In genomic region chr2:136112949-136113766, GRCh38 we compare ENCODE assay signal across 13 cellular contexts. TPM values are rescaled to one million over a fixed set of nuclear protein-coding genes. Genes with fewer than 3 reads are reported as not detected.
A peak's percentile ranks its signal among the peaks of the same experiment; 100 is the strongest.
DNase-seq lines count a peak whose midpoint lies in the region; ATAC-seq and TF ChIP-seq lines count a peak whose summit lies in the region.
"Had no signal": no experiment of that assay in that cellular context is flagged by ENCODE, and none has a peak within 500 bp of the region (broad histone marks: within the 10 kb centered on the region; RNA-seq: fewer than 3 reads in every experiment).

No MANE protein-coding gene starts in this region.

- no peak for TF ChIP-seq POLR2A in NB4 (IDR thresholded peaks at IDR 0.05; ENCODE audit: extremely low read depth, insufficient read length)

- H3K27me3 ChIP-seq in H7 (ENCODE audit: control insufficient read depth, insufficient read depth, low read length) = peaks cover 34% of the 10 kb centered on the region

- no peaks in the 10 kb centered on the region for H3K9me3 Mint-ChIP-seq in activated CD8-positive, alpha-beta T cell treated with anti-CD3 and anti-CD28 coated beads for 36 hours
- H3K9me3 Mint-ChIP-seq in neural crest cell = no peaks in the 10 kb centered on the region

- intact Hi-C loops in activated CD8-positive, alpha-beta T cell treated with anti-CD3 and anti-CD28 coated beads for 36 hours (cut with micrococcal nuclease) = no loop called here

- CTCF ChIA-PET in activated CD8-positive, alpha-beta T cell treated with anti-CD3 and anti-CD28 coated beads for 36 hours (lab: Charles Lee) = interaction anchor here (1.2 to 1.3 kb wide), 2 partner anchors 27 to 271 kb away, joined by 4 read pairs; no protein-coding TSS in a partner anchor

- no peak for TF ChIP-seq CTCF in NB4 (IDR thresholded peaks at IDR 0.05; ENCODE audit: low read depth, low read length)
- TF ChIP-seq CTCF in activated CD8-positive, alpha-beta T cell treated with anti-CD3 and anti-CD28 coated beads for 36 hours (IDR thresholded peaks at IDR 0.05) = no peak
- TF ChIP-seq CTCF in neural crest cell (conservative IDR thresholded peaks at IDR 0.05) = no peak

- peak overlapping the region; percentile 91 for H3K4me3 ChIP-seq in NB4 (ENCODE audit: low read depth, low read length)
- no peak overlapping the region for H3K4me3 ChIP-seq in H7 (ENCODE audit: insufficient read depth, low read depth, low read length)

- no peaks in the 10 kb centered on the region for H3K27me3 Mint-ChIP-seq in activated CD8-positive, alpha-beta T cell treated with anti-CD3 and anti-CD28 coated beads for 36 hours
- peaks cover 11% of the 10 kb centered on the region for H3K27me3 Mint-ChIP-seq in neural crest cell (ENCODE audit: low read depth)

- no peaks in the 10 kb centered on the region for H3K36me3 ChIP-seq in H7 (replicated peaks; ENCODE audit: control insufficient read depth, insufficient read depth, low read length)

- H3K27ac Mint-ChIP-seq in activated CD8-positive, alpha-beta T cell treated with anti-CD3 and anti-CD28 coated beads for 36 hours = no peak overlapping the region
- no peak overlapping the region for H3K27ac Mint-ChIP-seq in neural crest cell (ENCODE audit: unreplicated experiment)

- POLR2A ChIA-PET in activated CD8-positive, alpha-beta T cell treated with anti-CD3 and anti-CD28 coated beads for 36 hours (lab: Charles Lee) = interaction anchor here (1.0 to 1.3 kb wide), 4 partner anchors 53 to 127 kb away, joined by 3 to 4 read pairs (median 4); partner anchors contain the start of gene DARS1

- peak overlapping the region; percentile 42 for H3K4me3 Mint-ChIP-seq in activated CD8-positive, alpha-beta T cell treated with anti-CD3 and anti-CD28 coated beads for 36 hours
- peak overlapping the region; percentile 69 for H3K4me3 Mint-ChIP-seq in neural crest cell

- ATAC-seq in activated CD8-positive, alpha-beta T cell treated with anti-CD3 and anti-CD28 coated beads for 36 hours = no peak
- ATAC-seq: left colon had no signal

- H3K27ac ChIP-seq in caudate nucleus (ENCODE audit: low read depth, low read length) = no peak overlapping the region

- DNase-seq in NCI-H2227 treated with DMSO at 0.1 percent for 48 hours (lab: John Stamatoyannopoulos, UW) (peak; percentile 27), NCI-H2227 (lab: John Stamatoyannopoulos, UW; ENCODE audit: unreplicated experiment) (no peak), NB4 (ENCODE audit: low read depth) (peak; percentile 96), neural crest cell (ENCODE audit: low read depth, low spot score) (no peak), caudate nucleus (lab: John Stamatoyannopoulos, UW) (no peak), H7 (no peak), OCI-M2 (lab: John Stamatoyannopoulos, UW; ENCODE audit: unreplicated experiment) (no peak)
- no peak for DNase-seq in activated CD8-positive, alpha-beta T cell treated with anti-CD3 and anti-CD28 coated beads for 36 hours
- DNase-seq: 8988T; activated CD8-positive, alpha-beta memory T cell treated with anti-CD3 and anti-CD28 coated beads, Interleukin-2, amount 50 U/mL, for 48 hours; GOT3; left colon; NCI-H2029 had no signal

- peaks cover 34% of the 10 kb centered on the region for H3K4me1 Mint-ChIP-seq in activated CD8-positive, alpha-beta T cell treated with anti-CD3 and anti-CD28 coated beads for 36 hours (ENCODE audit: low read depth)
- H3K4me1 Mint-ChIP-seq in neural crest cell = peaks cover 60% of the 10 kb centered on the region

- H3K36me3 Mint-ChIP-seq in activated CD8-positive, alpha-beta T cell treated with anti-CD3 and anti-CD28 coated beads for 36 hours (ENCODE audit: low read depth) = peaks cover 39% of the 10 kb centered on the region
- H3K36me3 Mint-ChIP-seq in neural crest cell (ENCODE audit: low read depth) = peaks cover 19% of the 10 kb centered on the region

RNA-seq across cellular contexts. Expression of gene CXCR4, which starts 4.8 kb away (rescaled TPM):
- 100 to 1,000 TPM in 1 of 2 experiments, 10 to 100 TPM in 1; 97.0 to 103 TPM for total RNA-seq in activated CD8-positive, alpha-beta T cell treated with anti-CD3 and anti-CD28 coated beads for 36 hours
- 37.5 and 39.5 TPM in 2 replicates for total RNA-seq in neural crest cell
- total RNA-seq in H7 (2014; rRNA removed; shearing (Covaris generic)) = 9.6 and 62.1 TPM in 2 replicates

Comparison
In these comparisons a context has a peak if more than half of its experiments do, and no peak if none do; other contexts are left out.
1. DNase-seq: peak in NCI-H2227 treated with DMSO at 0.1 percent for 48 hours (single experiment) and NB4 (single experiment); none in NCI-H2227 (single experiment), activated CD8-positive, alpha-beta T cell treated with anti-CD3 and anti-CD28 coated beads for 36 hours (single experiment), neural crest cell (single experiment), caudate nucleus (0 of 61), H7 (single experiment) and OCI-M2 (single experiment).